In the genomic region with DNA sequence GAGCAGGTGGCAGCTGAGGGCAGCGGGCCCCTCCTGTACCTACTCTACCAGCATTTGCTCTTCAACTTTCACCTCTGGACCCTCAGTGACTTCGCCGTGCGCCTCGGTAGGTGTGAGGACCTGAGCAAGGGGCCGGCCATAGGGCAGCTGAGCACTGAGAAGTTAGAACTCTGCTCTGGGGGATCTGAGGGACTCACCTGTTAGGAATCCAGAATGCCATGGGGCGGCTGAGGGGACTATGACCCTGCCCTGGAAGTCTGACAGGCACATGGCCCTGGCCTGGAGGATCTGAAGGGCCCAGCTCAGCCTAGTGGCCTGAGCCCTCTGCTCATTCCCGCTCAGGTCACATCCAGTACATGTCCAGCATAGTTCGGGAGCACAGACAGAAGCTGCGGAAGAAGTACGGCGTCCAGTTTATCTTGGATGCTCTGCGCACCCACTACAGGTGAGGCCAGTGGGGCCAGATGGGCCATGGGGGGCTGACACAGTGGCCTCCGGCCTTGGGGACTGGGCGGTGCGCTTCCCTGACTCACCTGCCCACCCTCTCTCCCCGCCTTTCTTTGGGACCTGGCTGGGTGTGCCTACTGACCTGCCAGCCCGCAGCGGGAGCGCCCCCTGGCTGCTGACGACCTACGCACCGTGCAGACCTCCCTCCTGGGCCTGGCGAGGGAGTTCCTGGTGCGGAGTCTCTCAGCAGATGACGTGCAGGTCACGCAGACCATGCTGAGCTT, we compare ENCODE assay signal across 1 cellular context.
TF ChIP-seq lines count a peak whose summit lies in the region.

No MANE protein-coding gene starts in this region.

TF ChIP-seq in HepG2, 621 proteins besides CTCF, POLR2A, EP300 and RAD21 (continued from another document):
- TF ChIP-seq NCOA5 (CRISPR knock-in tag; IDR thresholded peaks at IDR 0.05) (no peak), ZNF589 (CRISPR knock-in tag; conservative IDR thresholded peaks at IDR 0.05) (no peak), MED1 (CRISPR knock-in tag; IDR thresholded peaks at IDR 0.05) (0 out of 2 replicates have a peak, but pooled peaks have one; percentile 28), CBFB (CRISPR knock-in tag; IDR thresholded peaks at IDR 0.05) (0 out of 2 replicates have a peak, but pooled peaks have one; percentile 47), ZNF790 (CRISPR knock-in tag; IDR thresholded peaks at IDR 0.05; ENCODE audit: borderline replicate concordance) (no peak), PTBP1 (IDR thresholded peaks at IDR 0.05; ENCODE audit: low read depth, low read length, poor library complexity, severe bottlenecking) (no peak), THYN1 (CRISPR knock-in tag; IDR thresholded peaks at IDR 0.05; ENCODE audit: borderline replicate concordance, low read depth) (no peak), ELF3 (CRISPR knock-in tag; IDR thresholded peaks at IDR 0.05) (0 out of 2 replicates have a peak, but pooled peaks have one; percentile 16), PPARG (CRISPR knock-in tag; conservative IDR thresholded peaks at IDR 0.05) (no peak), ZNF839 (CRISPR knock-in tag; IDR thresholded peaks at IDR 0.05; ENCODE audit: borderline replicate concordance) (no peak), ZNF761 (CRISPR knock-in tag; conservative IDR thresholded peaks at IDR 0.05) (no peak), RBM22 (optimal IDR thresholded peaks at IDR 0.05; ENCODE audit: low read length) (no peak), CHD4 (IDR thresholded peaks at IDR 0.05; ENCODE audit: borderline replicate concordance, low read length) (no peak), SALL1 (CRISPR knock-in tag; IDR thresholded peaks at IDR 0.05) (peak; percentile 67; the same call in 1 of the 2 replicates), ZMAT3 (CRISPR knock-in tag; conservative IDR thresholded peaks at IDR 0.05) (no peak), CREB1 (IDR thresholded peaks at IDR 0.05) (no peak), CREB1 (CRISPR knock-in tag; IDR thresholded peaks at IDR 0.05) (no peak), ZBTB7A (CRISPR knock-in tag; IDR thresholded peaks at IDR 0.05) (peak; percentile 31; the same call in 1 of the 2 replicates), NONO (IDR thresholded peaks at IDR 0.05) (no peak), NONO (CRISPR knock-in tag; conservative IDR thresholded peaks at IDR 0.05) (peak; percentile 61), ZNF547 (CRISPR knock-in tag; IDR thresholded peaks at IDR 0.05) (0 out of 2 replicates have a peak, but pooled peaks have one; percentile 26)
- TF ChIP-seq, protein P1, sequence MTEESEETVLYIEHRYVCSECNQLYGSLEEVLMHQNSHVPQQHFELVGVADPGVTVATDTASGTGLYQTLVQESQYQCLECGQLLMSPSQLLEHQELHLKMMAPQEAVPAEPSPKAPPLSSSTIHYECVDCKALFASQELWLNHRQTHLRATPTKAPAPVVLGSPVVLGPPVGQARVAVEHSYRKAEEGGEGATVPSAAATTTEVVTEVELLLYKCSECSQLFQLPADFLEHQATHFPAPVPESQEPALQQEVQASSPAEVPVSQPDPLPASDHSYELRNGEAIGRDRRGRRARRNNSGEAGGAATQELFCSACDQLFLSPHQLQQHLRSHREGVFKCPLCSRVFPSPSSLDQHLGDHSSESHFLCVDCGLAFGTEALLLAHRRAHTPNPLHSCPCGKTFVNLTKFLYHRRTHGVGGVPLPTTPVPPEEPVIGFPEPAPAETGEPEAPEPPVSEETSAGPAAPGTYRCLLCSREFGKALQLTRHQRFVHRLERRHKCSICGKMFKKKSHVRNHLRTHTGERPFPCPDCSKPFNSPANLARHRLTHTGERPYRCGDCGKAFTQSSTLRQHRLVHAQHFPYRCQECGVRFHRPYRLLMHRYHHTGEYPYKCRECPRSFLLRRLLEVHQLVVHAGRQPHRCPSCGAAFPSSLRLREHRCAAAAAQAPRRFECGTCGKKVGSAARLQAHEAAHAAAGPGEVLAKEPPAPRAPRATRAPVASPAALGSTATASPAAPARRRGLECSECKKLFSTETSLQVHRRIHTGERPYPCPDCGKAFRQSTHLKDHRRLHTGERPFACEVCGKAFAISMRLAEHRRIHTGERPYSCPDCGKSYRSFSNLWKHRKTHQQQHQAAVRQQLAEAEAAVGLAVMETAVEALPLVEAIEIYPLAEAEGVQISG (CRISPR knock-in tag; IDR thresholded peaks at IDR 0.05): 0 out of 2 replicates have a peak, but pooled peaks have one; percentile 34
